8 cellular contexts compared by ENCODE assay signal in the genomic region with DNA sequence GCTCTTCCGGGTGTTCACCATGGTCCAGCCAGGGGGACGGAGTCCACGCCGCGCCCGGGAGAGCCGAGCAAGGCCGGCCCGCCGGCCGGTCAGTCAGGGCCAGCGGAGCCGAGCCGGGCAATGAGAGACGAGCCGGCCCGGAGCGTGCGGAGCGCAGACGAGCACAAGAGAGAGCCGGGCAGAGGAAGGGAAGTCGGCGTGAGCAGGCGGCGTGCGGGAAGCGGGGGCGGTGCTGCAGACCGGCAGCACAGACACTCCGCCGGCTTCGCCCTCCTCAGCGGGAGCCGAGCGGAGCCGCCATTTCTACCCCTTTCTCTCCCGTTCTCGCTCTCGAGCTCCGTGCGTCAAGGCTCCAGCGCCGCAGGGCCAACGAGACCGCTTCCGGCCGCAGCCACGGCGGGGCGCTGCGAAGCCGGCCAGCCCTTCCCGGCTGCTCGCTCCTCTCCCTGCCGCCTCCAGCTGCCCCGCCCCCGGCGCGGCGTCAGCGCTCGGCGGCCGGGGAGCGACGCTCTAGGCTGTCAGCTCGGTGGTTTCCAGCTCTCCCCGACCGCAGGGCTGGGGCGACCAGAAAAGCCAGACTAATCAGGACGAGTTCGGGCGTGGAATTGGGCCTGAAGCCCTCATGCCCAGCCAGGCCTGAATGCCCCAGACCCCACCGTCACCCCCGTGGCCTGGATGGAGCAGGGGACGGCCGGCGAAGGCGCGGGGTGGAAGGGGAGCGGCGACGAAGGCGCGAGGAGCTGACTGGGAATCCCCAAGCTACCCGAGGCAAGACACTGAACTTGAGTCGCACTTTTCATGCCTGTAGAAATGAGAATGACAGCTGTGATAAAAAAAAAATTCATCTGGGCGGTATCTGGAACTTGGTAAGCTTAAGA. TPM values are rescaled to one million over a fixed set of nuclear protein-coding genes. Genes with fewer than 3 reads are reported as not detected.
DNase-seq lines count a peak whose midpoint lies in the region; ATAC-seq and TF ChIP-seq lines count a peak whose summit lies in the region.

A gene (minus strand): TSS at position 374 of the 878 bp plus-strand sequence. CDS start 353 bp downstream, at position 21.

- H3K36me3 ChIP-seq in adipocyte (ENCODE audit: control insufficient read depth, insufficient read depth, low read length, severe bottlenecking) (no peaks in the 10 kb centered on the region), heart left ventricle (peaks cover 0 to 19% (median 5%) of the 10 kb centered on the region in 9 donors), upper lobe of left lung (no peaks in the 10 kb centered on the region)

- DNase-seq in NCI-H1417 treated with DMSO at 0.1 percent for 48 hours (lab: John Stamatoyannopoulos, UW), result peak; percentile 80
- peak; percentile 94 for DNase-seq in SW480 (ENCODE audit: low spot score)
- DNase-seq in adipocyte (ENCODE audit: low read depth), result peak; percentile 98
- DNase-seq in heart left ventricle, result peak; percentile 89 to 96 (median 93)
- peak; percentile 84 to 99 (median 92) for DNase-seq in posterior cingulate gyrus
- DNase-seq in upper lobe of left lung, result peak; percentile 92 to 99

- H3K27me3 ChIP-seq in adipocyte (replicated peaks; ENCODE audit: control insufficient read depth, insufficient read depth, low read length) (no peaks in the 10 kb centered on the region), heart left ventricle (no peaks in the 10 kb centered on the region), upper lobe of left lung (no peaks in the 10 kb centered on the region)

- H3K27ac ChIP-seq in heart left ventricle, result peak within 1 kb of the TSS; percentile 86 to 99 (median 97)
- H3K27ac ChIP-seq in upper lobe of left lung, result peak within 1 kb of the TSS; percentile 97 to 99 (median 98)

- peak within 1 kb of the TSS; percentile 72 for H3K4me3 ChIP-seq in GM12875 (ENCODE audit: low read depth, low read length)
- peak within 1 kb of the TSS; percentile 92 for H3K4me3 ChIP-seq in adipocyte (ENCODE audit: low read length)
- peak within 1 kb of the TSS; percentile 64 to 96 (median 84) for H3K4me3 ChIP-seq in heart left ventricle
- peak within 1 kb of the TSS; percentile 68 to 88 (median 76) for H3K4me3 ChIP-seq in upper lobe of left lung

- peak within 1 kb of the TSS; percentile 99 for H3K9ac ChIP-seq in adipocyte (ENCODE audit: low read length)

- intact Hi-C loops in heart left ventricle (cut with DNase I) (loop anchor here in 9 of 10 donors (1.0 to 10.0 kb wide), 12 partner anchors 13 to 158 kb away; a partner anchor contains a TSS), posterior cingulate gyrus (cut with DNase I) (loop anchor here (1.0 to 10.0 kb wide), 6 partner anchors 13 to 458 kb away; a partner anchor contains a TSS)

- peak; percentile 97 for TF ChIP-seq CTCF in GM12875 (IDR thresholded peaks at IDR 0.05; ENCODE audit: borderline replicate concordance, insufficient read depth, low read depth, low read length)
- TF ChIP-seq CTCF in heart left ventricle (IDR thresholded peaks at IDR 0.05), result peak; percentile 72 to 98 (median 90)
- peak; percentile 81 to 98 (median 96) for TF ChIP-seq CTCF in upper lobe of left lung (IDR thresholded peaks at IDR 0.05)

- TF ChIP-seq POLR2A in heart left ventricle (IDR thresholded peaks at IDR 0.05) (peak in 1 of 2 donors; percentile 76), upper lobe of left lung (IDR thresholded peaks at IDR 0.05) (peak in 3 of 4 donors; percentile 51 to 91 (median 87))

- no peaks in the 10 kb centered on the region for H3K9me3 ChIP-seq in adipocyte (ENCODE audit: control insufficient read depth, low read length)
- no peaks in the 10 kb centered on the region for H3K9me3 ChIP-seq in heart left ventricle
- H3K9me3 ChIP-seq in upper lobe of left lung, result no peaks in the 10 kb centered on the region

- H3K4me1 ChIP-seq in adipocyte (ENCODE audit: control insufficient read depth, insufficient read depth, low read length) (peaks cover 22% of the 10 kb centered on the region), heart left ventricle (peaks cover 2 to 46% (median 32%) of the 10 kb centered on the region in 12 donors), upper lobe of left lung (peaks cover 22 to 35% (median 27%) of the 10 kb centered on the region in 4 donors)

- WGBS in heart left ventricle, 4 donors, result 0 to 1% (median 0%) methylated on average over 35 to 89 of the region's 89 CpGs
- WGBS in upper lobe of left lung, 2 donors, result 1% methylated on average over 20 to 31 of the region's 89 CpGs

- peak; percentile 86 for ATAC-seq in HG02798 (IDR thresholded peaks at IDR 0.05; ENCODE audit: poor library complexity, unreplicated experiment)
- peak; percentile 85 to 96 (median 94) for ATAC-seq in heart left ventricle
- ATAC-seq in upper lobe of left lung (ENCODE audit: low FRiP score in 2 of 2), result peak; percentile 97 to 98

- no peak for TF ChIP-seq EP300 in upper lobe of left lung (IDR thresholded peaks at IDR 0.05)

RNA-seq across cellular contexts. Expression of the gene that starts here (rescaled TPM):
- total RNA-seq in heart left ventricle (10 to 100 TPM in 2 of 9 donors, 1 to 10 TPM in 7; 5.0 to 13.3 (median 8.3) TPM), upper lobe of left lung (10 to 100 TPM; 17.8 to 51.3 (median 25.3) TPM)
- polyA plus RNA-seq in heart left ventricle, result 1 to 10 TPM; 2.8 to 3.4 TPM

Comparison
In these comparisons a context has a peak if more than half of its experiments do, and no peak if none do; other contexts are left out.
1. Peak in every context shown above with its lines: DNase-seq, ATAC-seq, H3K4me3 ChIP-seq and H3K27ac ChIP-seq.